ENCODE assay signal across 1 cellular context in genomic region chr9:134153450-134153849, GRCh38.
A peak's percentile ranks its signal among the peaks of the same experiment; 100 is the strongest.
TF ChIP-seq lines count a peak whose summit lies in the region.

No MANE protein-coding gene starts in this region.

TF ChIP-seq in HepG2, 621 proteins besides CTCF, POLR2A, EP300 and RAD21:
- TF ChIP-seq ZMYM2 (CRISPR knock-in tag; IDR thresholded peaks at IDR 0.05), result no peak
- peak; percentile 54 for TF ChIP-seq AGO2 (optimal IDR thresholded peaks at IDR 0.05; ENCODE audit: low read depth, low read length)
